In the genomic region with DNA sequence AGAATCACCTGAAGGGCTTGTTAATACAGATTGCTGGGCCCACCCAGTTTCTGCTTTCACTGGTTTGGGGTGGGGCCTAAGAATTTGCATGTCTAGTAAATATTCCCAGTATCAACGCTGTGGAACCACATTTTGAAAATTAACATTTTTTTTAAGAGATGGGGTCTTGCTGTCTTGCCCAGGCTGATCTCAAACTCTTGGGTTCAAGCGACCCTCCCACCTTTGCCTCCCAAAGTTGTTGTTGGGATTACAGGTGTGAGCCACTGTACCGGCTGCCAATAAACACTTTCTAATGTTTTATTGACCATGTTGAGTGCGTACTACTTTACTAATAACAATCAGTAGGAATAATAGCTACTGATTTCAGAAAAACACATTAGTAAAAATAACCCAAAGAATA, we compare ENCODE assay signal across 1 cellular context.
TF ChIP-seq lines count a peak whose summit lies in the region.

No MANE protein-coding gene starts in this region.

TF ChIP-seq in endothelial cell of umbilical vein, 7 proteins besides CTCF, POLR2A, EP300 and RAD21:
- TF ChIP-seq, protein P1, sequence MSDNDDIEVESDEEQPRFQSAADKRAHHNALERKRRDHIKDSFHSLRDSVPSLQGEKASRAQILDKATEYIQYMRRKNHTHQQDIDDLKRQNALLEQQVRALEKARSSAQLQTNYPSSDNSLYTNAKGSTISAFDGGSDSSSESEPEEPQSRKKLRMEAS (IDR thresholded peaks at IDR 0.05; ENCODE audit: insufficient read depth, insufficient read length), result no peak
- TF ChIP-seq EZH2 (IDR thresholded peaks at IDR 0.05; ENCODE audit: borderline replicate concordance, low read depth, low read length, severe bottlenecking) (no peak), FOS (IDR thresholded peaks at IDR 0.05; ENCODE audit: borderline replicate concordance, insufficient read depth, low read length) (no peak), GATA2 (IDR thresholded peaks at IDR 0.05; ENCODE audit: insufficient read depth, insufficient read length, low read depth, low read length) (no peak), JUN (IDR thresholded peaks at IDR 0.05; ENCODE audit: borderline replicate concordance, insufficient read depth, insufficient read length, low read depth) (no peak), POLR2AphosphoS5 (IDR thresholded peaks at IDR 0.05; ENCODE audit: insufficient read depth, low read depth, low read length) (no peak), MYC (IDR thresholded peaks at IDR 0.05; ENCODE audit: low read depth, low read length) (no peak)
